ENCODE assay signal across 8 cellular contexts in the genomic region with DNA sequence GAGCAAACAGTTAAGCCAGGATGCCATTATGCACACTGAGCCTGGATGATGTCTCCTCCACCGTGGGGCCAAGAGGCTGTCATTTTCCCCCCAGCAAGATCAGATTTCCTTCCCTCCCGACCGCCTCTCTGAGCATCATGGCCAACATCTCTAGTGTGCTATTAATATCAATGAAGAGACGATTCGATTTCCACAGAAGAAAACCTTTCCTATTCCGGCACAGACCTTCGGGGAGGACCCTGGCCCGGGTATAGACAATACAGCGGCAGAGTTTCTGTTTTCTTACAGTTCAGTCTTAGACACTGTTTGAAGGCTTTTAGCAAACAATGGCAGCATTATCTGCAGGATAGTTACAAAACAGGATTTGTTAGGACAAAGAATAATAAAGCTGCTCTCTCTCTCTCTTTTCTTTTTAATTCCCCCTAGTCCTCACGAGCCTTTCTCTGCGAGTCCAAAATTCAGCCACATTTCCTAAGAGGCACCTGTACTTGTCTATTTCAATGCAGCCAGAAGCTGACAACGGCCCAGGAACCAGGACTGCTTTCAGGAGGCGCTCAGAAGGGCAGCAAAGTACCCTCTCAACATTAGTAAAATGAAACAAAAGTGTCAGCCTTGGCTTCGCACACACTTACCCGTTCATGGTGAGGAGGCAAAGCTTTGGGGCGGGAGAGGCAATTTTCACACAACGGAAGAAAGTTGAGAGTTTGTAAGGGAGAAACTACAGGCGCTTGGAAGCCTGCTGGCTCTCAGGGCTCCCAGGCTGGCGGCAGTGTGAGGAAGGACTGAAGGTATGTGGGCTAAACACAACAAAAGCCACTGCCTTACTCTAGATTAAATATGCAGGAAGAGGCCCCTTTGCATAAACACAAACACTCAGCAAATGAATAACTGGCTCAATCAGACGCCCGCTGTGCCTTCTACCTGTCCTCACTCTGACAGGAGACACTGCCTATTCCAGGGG.
A peak's percentile ranks its signal among the peaks of the same experiment; 100 is the strongest.
DNase-seq lines count a peak whose midpoint lies in the region; ATAC-seq and TF ChIP-seq lines count a peak whose summit lies in the region.

No MANE protein-coding gene starts in this region.

- H3K4me3 ChIP-seq in left ventricle myocardium inferior = peak overlapping the region; percentile 59

- H3K27ac ChIP-seq in left ventricle myocardium inferior (replicated peaks) = peak overlapping the region; percentile 80

- no peaks in the 10 kb centered on the region for H3K27me3 ChIP-seq in left ventricle myocardium inferior (ENCODE audit: low read depth)

- H3K36me3 ChIP-seq in left ventricle myocardium inferior = no peaks in the 10 kb centered on the region

- peak; percentile 60 for ATAC-seq in omental fat pad (ENCODE audit: low FRiP score)
- ATAC-seq in GM21515 (IDR thresholded peaks at IDR 0.05; ENCODE audit: unreplicated experiment) = no peak

- DNase-seq in activated CD8-positive, alpha-beta memory T cell treated with anti-CD3 and anti-CD28 coated beads for 24 hours = peak; percentile 79
- DNase-seq in activated CD8-positive, alpha-beta memory T cell treated with anti-CD3 and anti-CD28 coated beads, Interleukin-2, amount 50 U/mL, for 4 hours = no peak
- peak; percentile 44 for DNase-seq in activated naive CD4-positive, alpha-beta T cell treated with anti-CD3 and anti-CD28 coated beads for 36 hours
- DNase-seq in left ventricle myocardium inferior (peak; percentile 18), omental fat pad (ENCODE audit: low spot score) (no peak), DMS53 (lab: John Stamatoyannopoulos, UW) (no peak), DMS114 treated with DMSO at 0.1 percent for 48 hours (lab: John Stamatoyannopoulos, UW; ENCODE audit: unreplicated experiment) (no peak)

- TF ChIP-seq CTCF in left ventricle myocardium inferior (IDR thresholded peaks at IDR 0.05; ENCODE audit: borderline replicate concordance) (no peak), omental fat pad (IDR thresholded peaks at IDR 0.05) (no peak)

- peak overlapping the region; percentile 94 for H3K27ac Mint-ChIP-seq in activated naive CD4-positive, alpha-beta T cell treated with anti-CD3 and anti-CD28 coated beads for 36 hours

- H3K4me1 ChIP-seq in left ventricle myocardium inferior = peaks cover 40% of the 10 kb centered on the region

- no peaks in the 10 kb centered on the region for H3K9me3 Mint-ChIP-seq in activated naive CD4-positive, alpha-beta T cell treated with anti-CD3 and anti-CD28 coated beads for 36 hours

- peak overlapping the region; percentile 90 for H3K4me3 Mint-ChIP-seq in activated naive CD4-positive, alpha-beta T cell treated with anti-CD3 and anti-CD28 coated beads for 36 hours

- H3K4me1 Mint-ChIP-seq in activated naive CD4-positive, alpha-beta T cell treated with anti-CD3 and anti-CD28 coated beads for 36 hours (ENCODE audit: low read depth) = peaks cover 61% of the 10 kb centered on the region

- CTCF ChIA-PET in activated naive CD4-positive, alpha-beta T cell treated with anti-CD3 and anti-CD28 coated beads for 36 hours (lab: Charles Lee) = interaction anchor here (0.5 to 2.5 kb wide), 5 partner anchors 74 to 208 kb away, joined by 3 to 9 read pairs (median 3); no protein-coding TSS in a partner anchor

- no peaks in the 10 kb centered on the region for H3K36me3 Mint-ChIP-seq in activated naive CD4-positive, alpha-beta T cell treated with anti-CD3 and anti-CD28 coated beads for 36 hours (ENCODE audit: low read depth)

- intact Hi-C loops in activated naive CD4-positive, alpha-beta T cell treated with anti-CD3 and anti-CD28 coated beads for 36 hours (cut with micrococcal nuclease) = loop anchor here (1.0 kb wide), 1 partner anchor 207 kb away; no protein-coding TSS in a partner anchor
- intact Hi-C loops in left ventricle myocardium inferior (cut with micrococcal nuclease) = loop anchor here (10.0 kb wide), 1 partner anchor 279 kb away; a partner anchor contains a TSS

- no peaks in the 10 kb centered on the region for H3K27me3 Mint-ChIP-seq in activated naive CD4-positive, alpha-beta T cell treated with anti-CD3 and anti-CD28 coated beads for 36 hours (ENCODE audit: low read depth)

- no peaks in the 10 kb centered on the region for H3K9me3 ChIP-seq in left ventricle myocardium inferior (replicated peaks)

Comparison
In these comparisons a context has a peak if more than half of its experiments do, and no peak if none do; other contexts are left out.
1. DNase-seq: peak in activated CD8-positive, alpha-beta memory T cell treated with anti-CD3 and anti-CD28 coated beads for 24 hours (single experiment), activated naive CD4-positive, alpha-beta T cell treated with anti-CD3 and anti-CD28 coated beads for 36 hours (single experiment) and left ventricle myocardium inferior (single experiment); none in activated CD8-positive, alpha-beta memory T cell treated with anti-CD3 and anti-CD28 coated beads, Interleukin-2, amount 50 U/mL, for 4 hours (single experiment), omental fat pad (single experiment), DMS53 (single experiment) and DMS114 treated with DMSO at 0.1 percent for 48 hours (single experiment).